Comparison of ENCODE assay signal across 17 cellular contexts in the genomic region with DNA sequence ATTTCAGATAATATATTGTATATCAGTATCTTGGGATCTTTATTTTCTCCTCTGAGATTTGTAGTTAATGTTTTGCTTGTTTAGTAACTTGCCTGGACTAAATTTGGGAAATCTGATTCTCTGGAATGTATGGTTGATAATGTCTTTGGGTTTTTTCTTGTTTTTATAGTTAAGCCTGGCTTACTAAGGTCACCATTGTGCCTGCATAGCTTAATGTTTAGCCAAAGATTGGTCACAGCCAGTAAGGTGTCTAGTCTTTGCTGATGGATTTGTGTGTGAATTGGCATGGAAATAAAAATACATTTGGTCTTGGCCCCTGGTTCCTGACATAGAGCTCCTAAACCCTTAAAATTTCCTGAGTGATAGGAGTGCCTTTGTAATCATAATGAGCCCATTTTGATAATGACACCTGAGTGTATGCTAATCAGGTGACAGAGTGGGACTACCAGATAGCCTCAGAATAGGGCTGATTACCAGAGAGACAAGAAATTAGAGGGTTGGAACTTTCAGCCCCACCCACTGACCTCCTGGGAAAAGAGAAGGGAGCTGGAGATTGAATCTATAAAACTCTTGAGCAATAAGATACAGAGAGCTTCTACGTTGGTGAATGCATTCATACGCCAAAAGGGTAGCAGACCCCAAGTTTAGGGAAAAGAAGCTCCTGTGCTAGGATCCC. TPM values are rescaled to one million over a fixed set of nuclear protein-coding genes. Genes with fewer than 3 reads are reported as not detected.
"Had no signal": no experiment of that assay in that cellular context is flagged by ENCODE, and none has a peak within 500 bp of the region (broad histone marks: within the 10 kb centered on the region; RNA-seq: fewer than 3 reads in every experiment).

No MANE protein-coding gene starts in this region.

- H3K4me1 Mint-ChIP-seq: activated B cell treated with CpG ODN at 0.5 μM for 24 hours; activated CD4-positive, alpha-beta T cell treated with anti-CD3 and anti-CD28 coated beads, Interleukin-2, amount 10 ng/mL, durations not matched to agents 7 days and 5 days; neural progenitor cell had no signal

- ATAC-seq: lower lobe of right lung, upper lobe of right lung had no signal

- H3K79me2 ChIP-seq: hepatocyte had no signal

- H3K27me3 Mint-ChIP-seq: activated B cell treated with CpG ODN at 0.5 μM for 24 hours; activated CD4-positive, alpha-beta T cell treated with anti-CD3 and anti-CD28 coated beads, Interleukin-2, amount 10 ng/mL, durations not matched to agents 7 days and 5 days had no signal

- H3K27ac Mint-ChIP-seq: activated B cell treated with CpG ODN at 0.5 μM for 24 hours; activated CD4-positive, alpha-beta T cell treated with anti-CD3 and anti-CD28 coated beads, Interleukin-2, amount 10 ng/mL, durations not matched to agents 7 days and 5 days; activated T-helper 1 cell treated with anti-CD3 and anti-CD28 coated beads, Interleukin-12 subunit alpha, Interleukin-12 subunit beta, Interleukin-2, Interleukin-4 antibody, amounts not matched to agents 30 ng/mL and 10 ng/mL and 1 ng/mL, durations not matched to agents 14 hours and 24 hours and 36 hours; neural progenitor cell had no signal

- H3K4me3 Mint-ChIP-seq: activated B cell treated with CpG ODN at 0.5 μM for 24 hours; activated CD4-positive, alpha-beta T cell treated with anti-CD3 and anti-CD28 coated beads, Interleukin-2, amount 10 ng/mL, durations not matched to agents 7 days and 5 days; activated T-helper 1 cell treated with anti-CD3 and anti-CD28 coated beads, Interleukin-12 subunit alpha, Interleukin-12 subunit beta, Interleukin-2, Interleukin-4 antibody, amounts not matched to agents 30 ng/mL and 10 ng/mL and 1 ng/mL, durations not matched to agents 14 hours and 24 hours and 36 hours; neural progenitor cell had no signal

- H3K4me1 ChIP-seq: breast epithelium, lower lobe of right lung, neural progenitor cell, sigmoid colon, stomach, testis, upper lobe of right lung had no signal

- H3K27ac ChIP-seq: ascending aorta, breast epithelium, hepatocyte, lower lobe of right lung, neural progenitor cell, sigmoid colon, stomach, testis, upper lobe of right lung had no signal

- H3K4me3 ChIP-seq: ascending aorta, breast epithelium, hepatocyte, lower lobe of right lung, neural progenitor cell, sigmoid colon, stomach, testis, upper lobe of right lung had no signal

- H3K27me3 ChIP-seq: ascending aorta, breast epithelium, hepatocyte, neural progenitor cell, sigmoid colon, stomach, testis, upper lobe of right lung had no signal

- H3K4me2 ChIP-seq: hepatocyte, neural progenitor cell had no signal

- DNase-seq: activated B cell treated with CpG ODN at 0.5 μM for 24 hours; activated CD4-positive, alpha-beta T cell treated with anti-CD3 and anti-CD28 coated beads, Interleukin-2, amount 10 ng/mL, durations not matched to agents 7 days and 5 days; activated CD8-positive, alpha-beta memory T cell treated with anti-CD3 and anti-CD28 coated beads, Interleukin-2, amount 50 U/mL, for 48 hours; activated naive CD4-positive, alpha-beta T cell treated with Interleukin-2 at 50 U/mL for 16 hours; cerebellar nuclear complex; lower lobe of right lung; midbrain; sigmoid colon; stimulated activated CD4-positive, alpha-beta T cell treated with anti-CD3 and anti-CD28 coated beads, Interleukin-1b, Interleukin-23, amount 100 ng/mL, for 48 hours; stomach; testis; upper lobe of right lung had no signal

- H3K9me3 ChIP-seq: testis, upper lobe of right lung had no signal

- H3K9ac ChIP-seq: neural progenitor cell had no signal

- H3K36me3 ChIP-seq: ascending aorta, breast epithelium, lower lobe of right lung, sigmoid colon, upper lobe of right lung had no signal

RNA-seq across cellular contexts. Expression of a gene that starts 47.9 kb away (rescaled TPM):
- total RNA-seq: ascending aorta had no signal
